14 cellular contexts compared by ENCODE assay signal in genomic region chr12:89702503-89702902, GRCh38.
"Had no signal": no experiment of that assay in that cellular context is flagged by ENCODE, and none has a peak within 500 bp of the region (broad histone marks: within the 10 kb centered on the region; RNA-seq: fewer than 3 reads in every experiment).

No MANE protein-coding gene starts in this region.

- H3K4me3 ChIP-seq: esophagus muscularis mucosa, lower lobe of right lung, right atrium auricular region, skin epidermis, tibial artery had no signal

- DNase-seq: activated CD4-positive, alpha-beta T cell treated with anti-CD3 and anti-CD28 coated beads, Interleukin-2, amount 50 U/mL, for 48 hours; activated naive CD8-positive, alpha-beta T cell treated with anti-CD3 and anti-CD28 coated beads for 36 hours; amniotic stem cell; effector CD8-positive, alpha-beta T cell; lower lobe of right lung; midbrain; occipital lobe; stimulated activated naive CD8-positive, alpha-beta T cell treated with anti-CD3 and anti-CD28 coated beads, Interleukin-15, Interleukin-2, amounts not matched to agents 100 U/mL and 50 U/mL, for 24 hours; substantia nigra; tibial artery had no signal

- H3K27me3 Mint-ChIP-seq: activated naive CD8-positive, alpha-beta T cell treated with anti-CD3 and anti-CD28 coated beads for 36 hours; dendritic cell treated with granulocyte-macrophage colony-stimulating factor and Interleukin-4, amounts not matched to agents 40 ng/mL and 50 ng/mL, for 4 days had no signal

- H3K36me3 ChIP-seq: esophagus muscularis mucosa, lower lobe of right lung, right atrium auricular region, tibial artery had no signal

- H3K9me3 ChIP-seq: esophagus muscularis mucosa, lower lobe of right lung, right atrium auricular region, tibial artery had no signal

- H3K27me3 ChIP-seq: esophagus muscularis mucosa, right atrium auricular region, tibial artery had no signal

- H3K9me3 Mint-ChIP-seq: activated naive CD8-positive, alpha-beta T cell treated with anti-CD3 and anti-CD28 coated beads for 36 hours; dendritic cell treated with granulocyte-macrophage colony-stimulating factor and Interleukin-4, amounts not matched to agents 40 ng/mL and 50 ng/mL, for 4 days had no signal

- H3K4me3 Mint-ChIP-seq: activated naive CD8-positive, alpha-beta T cell treated with anti-CD3 and anti-CD28 coated beads for 36 hours; dendritic cell treated with granulocyte-macrophage colony-stimulating factor and Interleukin-4, amounts not matched to agents 40 ng/mL and 50 ng/mL, for 4 days had no signal

- H3K27ac Mint-ChIP-seq: activated naive CD8-positive, alpha-beta T cell treated with anti-CD3 and anti-CD28 coated beads for 36 hours; dendritic cell treated with granulocyte-macrophage colony-stimulating factor and Interleukin-4, amounts not matched to agents 40 ng/mL and 50 ng/mL, for 4 days had no signal

- ATAC-seq: lower lobe of right lung; stimulated activated naive CD8-positive, alpha-beta T cell treated with anti-CD3 and anti-CD28 coated beads, Interleukin-15, Interleukin-2, amounts not matched to agents 100 U/mL and 50 U/mL, for 24 hours had no signal
